Comparison of ENCODE assay signal across 12 cellular contexts in genomic region chr11:73312036-73312435, GRCh38. TPM values are rescaled to one million over a fixed set of nuclear protein-coding genes. Genes with fewer than 3 reads are reported as not detected.
DNase-seq lines count a peak whose midpoint lies in the region; ATAC-seq, FAIRE-seq and TF ChIP-seq lines count a peak whose summit lies in the region.
"Had no signal": no experiment of that assay in that cellular context is flagged by ENCODE, and none has a peak within 500 bp of the region (broad histone marks: within the 10 kb centered on the region; RNA-seq: fewer than 3 reads in every experiment).

No MANE protein-coding gene starts in this region.

- H2AFZ ChIP-seq in neuron (ENCODE audit: low read depth, low read length) = no peak overlapping the region

- 55 to 63% methylated on average over 2 of the region's 2 CpGs for WGBS in esophagus, 2 donors

- H3K4me1 ChIP-seq in esophagus (ENCODE audit: control insufficient read depth in 2 of 2, insufficient read depth in 2 of 2, low read length in 1 of 2) (peaks cover 3 to 14% of the 10 kb centered on the region in 2 donors), neuron (ENCODE audit: insufficient read depth, low read length) (peaks cover 68% of the 10 kb centered on the region)

- H3K9me3 ChIP-seq in SK-N-MC (ENCODE audit: low read depth, low read length) = no peaks in the 10 kb centered on the region
- H3K9me3 ChIP-seq in esophagus (ENCODE audit: control insufficient read depth in 2 of 2, insufficient read depth in 1 of 2, low read depth in 1 of 2, low read length in 1 of 2) = no peaks in the 10 kb centered on the region
- peaks cover 1% of the 10 kb centered on the region for H3K9me3 ChIP-seq in neuron (ENCODE audit: low read length)

- DNase-seq in SK-N-MC (ENCODE audit: low read depth, low spot score) (no peak), type B pancreatic cell (ENCODE audit: extremely low spot score, unreplicated experiment) (no peak), D721Med (ENCODE audit: insufficient read length, low spot score) (no peak), HPDE6-E6E7 (ENCODE audit: extremely low spot score) (no peak), GM12891 (ENCODE audit: insufficient read length, low spot score) (no peak)
- DNase-seq: effector memory CD8-positive, alpha-beta T cell; NCI-H2081 treated with DMSO at 0.1 percent for 48 hours; stimulated activated naive CD4-positive, alpha-beta T cell had no signal

- H3K4me3 Mint-ChIP-seq in type B pancreatic cell = peak overlapping the region; percentile 82
- H3K4me3 Mint-ChIP-seq: effector memory CD8-positive, alpha-beta T cell had no signal

- H3K36me3 Mint-ChIP-seq in type B pancreatic cell = peaks cover 7% of the 10 kb centered on the region

- no peak for FAIRE-seq in D721Med (lab: Jason Lieb, UNC)
- FAIRE-seq in GM12891 (lab: Jason Lieb, UNC) = no peak
- FAIRE-seq: TTC549 had no signal

- H3K4me3 ChIP-seq in SK-N-MC (peak overlapping the region; percentile 52), esophagus (ENCODE audit: low read depth in 1 of 2, low read length in 2 of 2) (peak overlapping the region in 1 of 2 donors; percentile 14), neuron (ENCODE audit: low read length) (peak overlapping the region; percentile 31)

- peaks cover 55% of the 10 kb centered on the region for H3K4me1 Mint-ChIP-seq in type B pancreatic cell (ENCODE audit: unreplicated experiment)

- H3K27ac Mint-ChIP-seq in type B pancreatic cell = peak overlapping the region; percentile 55
- H3K27ac Mint-ChIP-seq: effector memory CD8-positive, alpha-beta T cell had no signal

- TF ChIP-seq CTCF in type B pancreatic cell (conservative IDR thresholded peaks at IDR 0.05) = no peak
- no peak for TF ChIP-seq CTCF in D721Med (IDR thresholded peaks at IDR 0.05; ENCODE audit: insufficient read depth, missing control alignments)

- no peaks in the 10 kb centered on the region for H3K27me3 Mint-ChIP-seq in type B pancreatic cell

- no peaks in the 10 kb centered on the region for H3K36me3 ChIP-seq in SK-N-MC (ENCODE audit: insufficient read depth, low read length)
- H3K36me3 ChIP-seq in esophagus (ENCODE audit: control insufficient read depth in 2 of 2, insufficient read depth in 2 of 2, low read length in 1 of 2) = no peaks in the 10 kb centered on the region
- peaks cover 15% of the 10 kb centered on the region for H3K36me3 ChIP-seq in neuron (ENCODE audit: insufficient read depth, low read length)

- no peak overlapping the region for H3K9ac ChIP-seq in SK-N-MC (ENCODE audit: insufficient read length)

- no peak for ATAC-seq in HG02885 (IDR thresholded peaks at IDR 0.05; ENCODE audit: poor library complexity, unreplicated experiment)
- ATAC-seq: effector memory CD8-positive, alpha-beta T cell had no signal

- H3K27ac ChIP-seq in SK-N-MC (no peak overlapping the region), esophagus (ENCODE audit: low read depth in 2 of 2, low read length in 1 of 2) (peak overlapping the region; percentile 47 to 96)

- TF ChIP-seq POLR2A in GM12891 (IDR thresholded peaks at IDR 0.05; ENCODE audit: low read depth, low read length) = no peak

- H3K27me3 ChIP-seq in esophagus (ENCODE audit: control insufficient read depth in 1 of 2, insufficient read depth in 2 of 2, low read length in 2 of 2) = no peaks in the 10 kb centered on the region
- no peaks in the 10 kb centered on the region for H3K27me3 ChIP-seq in neuron (ENCODE audit: insufficient read depth, low read length)

- no peaks in the 10 kb centered on the region for H3K9me3 Mint-ChIP-seq in type B pancreatic cell
- H3K9me3 Mint-ChIP-seq: effector memory CD8-positive, alpha-beta T cell had no signal

TF ChIP-seq in GM12891, 5 proteins besides CTCF, POLR2A, EP300 and RAD21:
- TF ChIP-seq TAF1 (IDR thresholded peaks at IDR 0.05; ENCODE audit: low read depth, low read length) (no peak), PAX5 (IDR thresholded peaks at IDR 0.05; ENCODE audit: insufficient read depth, low read length, severe bottlenecking) (no peak), POLR2AphosphoS5 (IDR thresholded peaks at IDR 0.05; ENCODE audit: low read depth, low read length) (no peak), POU2F2 (IDR thresholded peaks at IDR 0.05; ENCODE audit: low read depth, low read length) (no peak), SPI1 (IDR thresholded peaks at IDR 0.05; ENCODE audit: low read depth, low read length) (no peak)

RNA-seq across cellular contexts. Expression of gene ARHGEF17, which starts 4.0 kb away (rescaled TPM):
- polyA plus RNA-seq in esophagus = 10 to 100 TPM in 1 of 2 donors, 1 to 10 TPM in 1; 8.2 to 11.8 TPM
- 29.2 and 69.7 TPM in 2 replicates for total RNA-seq in type B pancreatic cell (ENCODE audit: low replicate concordance)
- 2.6 TPM for polyA plus RNA-seq in GM12891 (2012; ENCODE audit: low read depth, missing spikeins)

RNA-seq across cellular contexts. Expression of gene P2RY6, which starts 39.9 kb away (rescaled TPM):
- polyA plus RNA-seq in esophagus = 1 to 10 TPM in 1 of 2 donors, under 1 TPM in 1; 0.71 to 1.7 TPM
- total RNA-seq in type B pancreatic cell (ENCODE audit: low replicate concordance) = 3.0 and 14.8 TPM in 2 replicates
- 0.23 TPM for polyA plus RNA-seq in GM12891 (2012; ENCODE audit: low read depth, missing spikeins)
